Comparison of ENCODE assay signal across 20 cellular contexts in genomic region chr16:64317601-64318000, GRCh38.
DNase-seq lines count a peak whose midpoint lies in the region; ATAC-seq, FAIRE-seq and TF ChIP-seq lines count a peak whose summit lies in the region.
"Had no signal": no experiment of that assay in that cellular context is flagged by ENCODE, and none has a peak within 500 bp of the region (broad histone marks: within the 10 kb centered on the region; RNA-seq: fewer than 3 reads in every experiment).

No MANE protein-coding gene starts in this region.

- H3K4me3 ChIP-seq in Karpas-422 (ENCODE audit: low read length) (peak overlapping the region; percentile 38), OCI-LY1 (ENCODE audit: low read depth, low read length, poor library complexity, severe bottlenecking) (no peak overlapping the region), GM12878 (no peak overlapping the region)
- H3K4me3 ChIP-seq: GM23338, HAP-1 had no signal

- no peak for TF ChIP-seq RAD21 in GM12878 (IDR thresholded peaks at IDR 0.05; ENCODE audit: insufficient read depth, low read depth, low read length)

- no peak overlapping the region for H3K4me3 Mint-ChIP-seq in activated CD8-positive, alpha-beta T cell treated with anti-CD3 and anti-CD28 coated beads, Interleukin-2, amount 10 ng/mL, durations not matched to agents 7 days and 5 days
- H3K4me3 Mint-ChIP-seq: CD4-positive, alpha-beta memory T cell; GM23338; HFFc6 had no signal

- RAD21 ChIA-PET in GM12878 (lab: Charles Lee; ENCODE audit: unreplicated experiment), result no interaction called here

- H3K4me2 ChIP-seq in Karpas-422 (ENCODE audit: low read depth, low read length, poor library complexity, severe bottlenecking), result peak overlapping the region; percentile 66
- no peak overlapping the region for H3K4me2 ChIP-seq in OCI-LY1 (ENCODE audit: low read length)
- H3K4me2 ChIP-seq in GM12878 (ENCODE audit: control insufficient read depth, insufficient read depth), result no peak overlapping the region
- H3K4me2 ChIP-seq: GM23338 had no signal

- no peak for ATAC-seq in GM12878
- no peak for ATAC-seq in activated CD8-positive, alpha-beta T cell treated with anti-CD3 and anti-CD28 coated beads, Interleukin-2, amount 10 ng/mL, durations not matched to agents 7 days and 5 days
- ATAC-seq: GM23338 had no signal

- H3K9me2 ChIP-seq in Karpas-422 (replicated peaks; ENCODE audit: insufficient read depth, low read length) (no peaks in the 10 kb centered on the region), OCI-LY1 (ENCODE audit: low read depth, low read length) (no peaks in the 10 kb centered on the region)

- BruUV-seq in GM12878 (replicated peaks; lab: Mats Ljungman, UMichigan), result no TSS peak

- no peaks in the 10 kb centered on the region for H3K36me3 ChIP-seq in Karpas-422 (ENCODE audit: insufficient read depth, low read length)
- H3K36me3 ChIP-seq in OCI-LY1 (ENCODE audit: insufficient read depth, low read length), result no peaks in the 10 kb centered on the region
- H3K36me3 ChIP-seq in GM12878 (ENCODE audit: control insufficient read depth in 2 of 2, insufficient read depth in 2 of 2, low read length in 1 of 2), result no peaks in the 10 kb centered on the region
- H3K36me3 ChIP-seq: HAP-1 had no signal

- H3F3A ChIP-seq in OCI-LY1 (ENCODE audit: insufficient read depth, low read length), result peaks cover 10% of the 10 kb centered on the region

- H3K27ac ChIP-seq in Karpas-422 (ENCODE audit: low read length) (peak overlapping the region; percentile 98), OCI-LY1 (ENCODE audit: low read depth, low read length, poor library complexity, severe bottlenecking) (peak overlapping the region; percentile 66), GM12878 (ENCODE audit: control insufficient read depth, insufficient read depth) (no peak overlapping the region), RWPE1 (no peak overlapping the region)

- CTCF ChIA-PET in GM12878 (lab: Yijun Ruan, JAX) (no interaction called here), RWPE1 (lab: Yijun Ruan, JAX) (no interaction called here)
- CTCF ChIA-PET in activated CD8-positive, alpha-beta T cell treated with anti-CD3 and anti-CD28 coated beads, Interleukin-2, amount 10 ng/mL, durations not matched to agents 7 days and 5 days (lab: Charles Lee), result no interaction called here

- H3K27ac Mint-ChIP-seq in activated CD8-positive, alpha-beta T cell treated with anti-CD3 and anti-CD28 coated beads, Interleukin-2, amount 10 ng/mL, durations not matched to agents 7 days and 5 days, result no peak overlapping the region
- H3K27ac Mint-ChIP-seq: CD4-positive, alpha-beta memory T cell; GM23338; HFFc6 had no signal

- H3K9me3 Mint-ChIP-seq in activated CD8-positive, alpha-beta T cell treated with anti-CD3 and anti-CD28 coated beads, Interleukin-2, amount 10 ng/mL, durations not matched to agents 7 days and 5 days (ENCODE audit: insufficient read depth), result peaks cover 25% of the 10 kb centered on the region
- H3K9me3 Mint-ChIP-seq: GM23338, HFFc6 had no signal

- H3K36me3 Mint-ChIP-seq in activated CD8-positive, alpha-beta T cell treated with anti-CD3 and anti-CD28 coated beads, Interleukin-2, amount 10 ng/mL, durations not matched to agents 7 days and 5 days (ENCODE audit: low read depth), result no peaks in the 10 kb centered on the region
- H3K36me3 Mint-ChIP-seq: CD4-positive, alpha-beta memory T cell had no signal

- H3K27me3 ChIP-seq in Karpas-422 (ENCODE audit: low read length), result no peaks in the 10 kb centered on the region
- no peaks in the 10 kb centered on the region for H3K27me3 ChIP-seq in OCI-LY1 (ENCODE audit: insufficient read depth, low read length)
- no peaks in the 10 kb centered on the region for H3K27me3 ChIP-seq in GM12878 (replicated peaks in 1 of 2; ENCODE audit: control insufficient read depth in 2 of 2, insufficient read depth in 2 of 2, low read length in 1 of 2)

- intact Hi-C loops in GM12878 (cut with micrococcal nuclease; ENCODE audit: unreplicated experiment), result no loop called here

- no peaks in the 10 kb centered on the region for H3K79me2 ChIP-seq in Karpas-422 (ENCODE audit: low read length)
- no peaks in the 10 kb centered on the region for H3K79me2 ChIP-seq in OCI-LY1 (ENCODE audit: insufficient read depth, low read length)
- no peaks in the 10 kb centered on the region for H3K79me2 ChIP-seq in GM12878 (ENCODE audit: control insufficient read depth, insufficient read depth, low read length)

- FAIRE-seq in GM12878 (lab: Jason Lieb, UNC), result no peak
- FAIRE-seq: GM12891, GM18507, H54 had no signal

- H3K27me3 Mint-ChIP-seq in activated CD8-positive, alpha-beta T cell treated with anti-CD3 and anti-CD28 coated beads, Interleukin-2, amount 10 ng/mL, durations not matched to agents 7 days and 5 days (ENCODE audit: low read depth), result no peaks in the 10 kb centered on the region
- H3K27me3 Mint-ChIP-seq: CD4-positive, alpha-beta memory T cell had no signal

- DNase-seq in Karpas-422 (peak; percentile 91), GM12878 (ENCODE audit: low read depth, low spot score) (no peak), OCI-M2 (lab: John Stamatoyannopoulos, UW; ENCODE audit: unreplicated experiment) (no peak), RWPE1 (ENCODE audit: low spot score) (no peak)
- no peak for DNase-seq in activated CD8-positive, alpha-beta T cell treated with anti-CD3 and anti-CD28 coated beads, Interleukin-2, amount 10 ng/mL, durations not matched to agents 7 days and 5 days
- DNase-seq: C1 segment of cervical spinal cord; Calu3; CD4-positive, alpha-beta memory T cell; COR-L47; DMS53; DND-41; EL; GDM1; HFFc6 had no signal

- TF ChIP-seq POLR2A in GM12878 (IDR thresholded peaks at IDR 0.05; ENCODE audit: low read depth, low read length), result no peak

- SMC1A ChIA-PET in GM12878 (lab: Charles Lee; ENCODE audit: uncharacterized antibody, unreplicated experiment), result no interaction called here

- POLR2A ChIA-PET in GM12878 (lab: Charles Lee), result no interaction called here
- POLR2A ChIA-PET in activated CD8-positive, alpha-beta T cell treated with anti-CD3 and anti-CD28 coated beads, Interleukin-2, amount 10 ng/mL, durations not matched to agents 7 days and 5 days (lab: Charles Lee), result no interaction called here
- POLR2A ChIA-PET in RWPE1 (lab: Yijun Ruan, JAX; ENCODE audit: low non-redundant PET), result no interaction called here

- H4K20me1 ChIP-seq in Karpas-422 (ENCODE audit: insufficient read depth, low read depth, low read length) (no peaks in the 10 kb centered on the region), OCI-LY1 (ENCODE audit: insufficient read depth, low read length) (no peaks in the 10 kb centered on the region), GM12878 (ENCODE audit: control insufficient read depth, insufficient read depth) (no peaks in the 10 kb centered on the region)

- in situ Hi-C loops in GM12878 (cut with MboI), result no loop called here

- H3K4me1 ChIP-seq in Karpas-422 (ENCODE audit: low read length) (peaks cover 98% of the 10 kb centered on the region), OCI-LY1 (ENCODE audit: insufficient read depth, low read length, severe bottlenecking) (peaks cover 92% of the 10 kb centered on the region), GM12878 (ENCODE audit: control insufficient read depth, insufficient read depth, low read length) (no peaks in the 10 kb centered on the region)
- H3K4me1 ChIP-seq: HAP-1 had no signal

- no peak for TF ChIP-seq EP300 in GM12878 (IDR thresholded peaks at IDR 0.05; ENCODE audit: borderline replicate concordance in 1 of 2, control insufficient read depth in 1 of 2, low read depth in 2 of 2, low read length in 2 of 2)

- no peaks in the 10 kb centered on the region for H3K9me3 ChIP-seq in Karpas-422 (ENCODE audit: low read length)
- no peaks in the 10 kb centered on the region for H3K9me3 ChIP-seq in OCI-LY1 (ENCODE audit: low read length)
- H3K9me3 ChIP-seq in GM12878 (replicated peaks; ENCODE audit: control insufficient read depth, insufficient read depth, low read length), result no peaks in the 10 kb centered on the region
- H3K9me3 ChIP-seq: HAP-1 had no signal

- TF ChIP-seq CTCF in OCI-LY1 (IDR thresholded peaks at IDR 0.05; ENCODE audit: low read length) (no peak), GM12878 (IDR thresholded peaks at IDR 0.05 in 2 of 3, conservative IDR thresholded peaks at IDR 0.05 in 1 of 3; ENCODE audit: control insufficient read depth in 2 of 3, extremely low read depth in 1 of 3, insufficient read depth in 1 of 3, low read depth in 3 of 3, low read length in 3 of 3) (no peak), RWPE1 (conservative IDR thresholded peaks at IDR 0.05; ENCODE audit: low read depth) (no peak)

- H3K9ac ChIP-seq in Karpas-422 (ENCODE audit: low read length) (peak overlapping the region; percentile 73), OCI-LY1 (ENCODE audit: low read length) (no peak overlapping the region), GM12878 (ENCODE audit: control insufficient read depth, insufficient read depth, low read length) (no peak overlapping the region)

- H2AFZ ChIP-seq in Karpas-422 (ENCODE audit: low read length), result no peak overlapping the region
- peak overlapping the region; percentile 9; the same call in 1 of the 2 replicates for H2AFZ ChIP-seq in OCI-LY1 (ENCODE audit: low read length)
- no peak overlapping the region for H2AFZ ChIP-seq in GM12878 (ENCODE audit: control insufficient read depth, low read depth, low read length)
- H2AFZ ChIP-seq: GM23338 had no signal

- 82% methylated on average over 1 of the region's 1 CpG for WGBS in GM12878 (ENCODE audit: insufficient coverage, insufficient replicate concordance, low lambda C conversion rate, missing lambda C conversion rate)

- H3K4me1 Mint-ChIP-seq in activated CD8-positive, alpha-beta T cell treated with anti-CD3 and anti-CD28 coated beads, Interleukin-2, amount 10 ng/mL, durations not matched to agents 7 days and 5 days (ENCODE audit: low read depth), result no peaks in the 10 kb centered on the region
- H3K4me1 Mint-ChIP-seq: CD4-positive, alpha-beta memory T cell; GM23338 had no signal

TF ChIP-seq in GM12878, 131 proteins besides CTCF, POLR2A, EP300 and RAD21:
- TF ChIP-seq ATF2 (IDR thresholded peaks at IDR 0.05; ENCODE audit: low read length) (no peak), WRNIP1 (IDR thresholded peaks at IDR 0.05; ENCODE audit: borderline replicate concordance, low read depth, low read length) (no peak), MTA2 (IDR thresholded peaks at IDR 0.05; ENCODE audit: low read depth) (peak; percentile 48; the same call in 1 of the 2 replicates), NFYA (IDR thresholded peaks at IDR 0.05; ENCODE audit: borderline replicate concordance, low read depth, low read length) (no peak), BMI1 (IDR thresholded peaks at IDR 0.05; ENCODE audit: borderline replicate concordance) (no peak)

Comparison
In these comparisons a context has a peak if more than half of its experiments do, and no peak if none do; other contexts are left out.
1. H3K27ac ChIP-seq: peak in Karpas-422 (single experiment) and OCI-LY1 (single experiment); none in GM12878 (single experiment) and RWPE1 (single experiment).